ENCODE assay signal across 1 cellular context in the genomic region with DNA sequence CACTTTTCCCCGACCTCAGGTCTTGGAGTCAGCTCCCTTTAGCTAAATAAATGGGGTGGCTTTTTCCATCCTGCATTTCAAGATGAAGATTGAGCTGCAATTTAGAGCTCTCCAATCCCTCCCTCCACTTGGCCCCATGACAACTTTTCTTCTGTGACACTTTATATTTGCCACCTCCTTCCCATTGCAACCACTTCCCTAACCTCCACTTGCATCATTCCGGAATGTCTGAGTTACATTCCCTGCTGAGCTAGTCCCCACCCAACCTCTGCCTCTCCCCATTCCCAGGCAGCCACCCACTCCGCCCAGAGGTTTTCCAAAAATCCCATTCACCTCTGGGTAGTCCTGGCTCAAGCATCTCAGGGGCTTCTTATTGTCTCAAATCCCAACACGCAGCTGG.
A peak's percentile ranks its signal among the peaks of the same experiment; 100 is the strongest.
TF ChIP-seq lines count a peak whose summit lies in the region.

No MANE protein-coding gene starts in this region.

TF ChIP-seq in Ishikawa, 13 proteins besides CTCF, POLR2A, EP300 and RAD21 (continued from another document):
- TF ChIP-seq NFIC (IDR thresholded peaks at IDR 0.05), result peak; percentile 44; the same call in 1 of the 2 replicates
